In genomic region chr5:66738136-66738535, GRCh38 we compare ENCODE assay signal across 19 cellular contexts.
"Had no signal": no experiment of that assay in that cellular context is flagged by ENCODE, and none has a peak within 500 bp of the region (broad histone marks: within the 10 kb centered on the region; RNA-seq: fewer than 3 reads in every experiment).

No MANE protein-coding gene starts in this region.

- H3K4me1 ChIP-seq: foreskin keratinocyte, gastroesophageal sphincter had no signal

- H3K27ac ChIP-seq: esophagus muscularis mucosa, foreskin keratinocyte, gastroesophageal sphincter, hepatocyte, lower lobe of right lung had no signal

- ATAC-seq: foreskin keratinocyte, gastroesophageal sphincter, heart left ventricle, left lung, left ventricle myocardium superior, lower lobe of right lung had no signal

- H3K9me3 ChIP-seq: esophagus muscularis mucosa, gastroesophageal sphincter, heart left ventricle, left lung, lower lobe of right lung had no signal

- FAIRE-seq: colon, endothelial cell of umbilical vein, frontal cortex, kidney had no signal

- H3K27me3 ChIP-seq: esophagus muscularis mucosa, heart left ventricle, hepatocyte, left lung had no signal

- H3K4me3 ChIP-seq: esophagus muscularis mucosa, gastroesophageal sphincter, heart left ventricle, hepatocyte, left lung, lower lobe of right lung had no signal

- H3K36me3 ChIP-seq: esophagus muscularis mucosa, gastroesophageal sphincter, heart left ventricle, left lung, lower lobe of right lung had no signal

- DNase-seq: cortex of kidney; effector memory CD4-positive, alpha-beta T cell; foreskin keratinocyte; heart left ventricle; hypothalamus; immature natural killer cell; islet precursor cell; kidney; kidney glomerular epithelial cell; left lung; left ventricle myocardium superior; lower lobe of right lung; mesenchymal stem cell had no signal
